9 cellular contexts compared by ENCODE assay signal in genomic region chr2:75558786-75559428, GRCh38. TPM values are rescaled to one million over a fixed set of nuclear protein-coding genes. Genes with fewer than 3 reads are reported as not detected.
DNase-seq lines count a peak whose midpoint lies in the region; TF ChIP-seq lines count a peak whose summit lies in the region.
"Had no signal": no experiment of that assay in that cellular context is flagged by ENCODE, and none has a peak within 500 bp of the region (broad histone marks: within the 10 kb centered on the region; RNA-seq: fewer than 3 reads in every experiment).

No MANE protein-coding gene starts in this region.

- peak overlapping the region in 1 of 2 experiments; percentile 42 for H3K4ac ChIP-seq in mesenchymal stem cell (ENCODE audit: low read depth in 1 of 2, low read length in 2 of 2)

- no peak overlapping the region for H4K91ac ChIP-seq in mesenchymal stem cell (ENCODE audit: low read length)

- no peaks in the 10 kb centered on the region for H3K36me3 Mint-ChIP-seq in T-helper 2 cell treated with Interferon-gamma antibody and Interleukin-4, amounts not matched to agents 5 μg/mL and 100 μg/mL, for 36 hours (ENCODE audit: low read depth)

- peaks cover under 1% of the 10 kb centered on the region for H3K79me1 ChIP-seq in mesenchymal stem cell (replicated peaks; ENCODE audit: low read length, poor library complexity, severe bottlenecking)

- no peak overlapping the region for H2AFZ ChIP-seq in mesenchymal stem cell (ENCODE audit: low read depth, low read length)

- no peak overlapping the region for H2BK5ac ChIP-seq in mesenchymal stem cell (ENCODE audit: low read depth, low read length, poor library complexity, severe bottlenecking)

- H2BK15ac ChIP-seq in mesenchymal stem cell (ENCODE audit: low read depth, poor library complexity, severe bottlenecking): no peak overlapping the region

- no peaks in the 10 kb centered on the region for H3K27me3 ChIP-seq in mesenchymal stem cell (ENCODE audit: control insufficient read depth in 1 of 2, insufficient read depth in 1 of 2, low read length in 2 of 2)

- CTCF ChIA-PET in AG04449 (lab: Yijun Ruan, JAX): interaction anchor here (1.1 to 10.0 kb wide), 5 partner anchors 11 to 93 kb away, joined by 3 to 104 read pairs (median 7); no protein-coding TSS in a partner anchor

- H2BK12ac ChIP-seq in mesenchymal stem cell (ENCODE audit: low read length in 2 of 2): no peak overlapping the region

- no peak overlapping the region for H3K4me3 Mint-ChIP-seq in T-helper 2 cell treated with Interferon-gamma antibody and Interleukin-4, amounts not matched to agents 5 μg/mL and 100 μg/mL, for 36 hours

- H3K23ac ChIP-seq in mesenchymal stem cell (ENCODE audit: low read length in 2 of 2): no peak overlapping the region

- POLR2A ChIA-PET in AG04449 (lab: Yijun Ruan, JAX): interaction anchor here (4.0 kb wide), 1 partner anchor 47 kb away, joined by 53 read pairs; no protein-coding TSS in a partner anchor

- peak overlapping the region in 1 of 2 experiments; percentile 38 for H3K18ac ChIP-seq in mesenchymal stem cell (ENCODE audit: low read depth in 1 of 2, low read length in 2 of 2)

- H3K4me1 ChIP-seq in mesenchymal stem cell (ENCODE audit: control insufficient read depth, insufficient read depth, low read depth, low read length): peaks cover 38% of the 10 kb centered on the region

- H3K27me3 Mint-ChIP-seq in T-helper 2 cell treated with Interferon-gamma antibody and Interleukin-4, amounts not matched to agents 5 μg/mL and 100 μg/mL, for 36 hours (ENCODE audit: low read depth): peaks cover 60% of the 10 kb centered on the region

- H3K27ac Mint-ChIP-seq in T-helper 2 cell treated with Interferon-gamma antibody and Interleukin-4, amounts not matched to agents 5 μg/mL and 100 μg/mL, for 36 hours: no peak overlapping the region
- H3K27ac Mint-ChIP-seq: activated naive CD8-positive, alpha-beta T cell treated with anti-CD3 and anti-CD28 coated beads, Interleukin-2, amount 50 U/mL, for 24 hours had no signal

- H3K36me3 ChIP-seq in mesenchymal stem cell (ENCODE audit: control insufficient read depth in 1 of 2, insufficient read depth in 2 of 2, low read depth in 1 of 2, low read length in 2 of 2): peaks cover 5 to 9% of the 10 kb centered on the region in 2 experiments

- no peak overlapping the region for H3K14ac ChIP-seq in mesenchymal stem cell (ENCODE audit: low read length in 2 of 2)

- H4K8ac ChIP-seq in mesenchymal stem cell (ENCODE audit: low read length): no peak overlapping the region

- H3K9ac ChIP-seq in mesenchymal stem cell (ENCODE audit: low read length): no peak overlapping the region

- H3K9me3 Mint-ChIP-seq in T-helper 2 cell treated with Interferon-gamma antibody and Interleukin-4, amounts not matched to agents 5 μg/mL and 100 μg/mL, for 36 hours: no peaks in the 10 kb centered on the region
- H3K9me3 Mint-ChIP-seq: activated naive CD8-positive, alpha-beta T cell treated with anti-CD3 and anti-CD28 coated beads, Interleukin-2, amount 50 U/mL, for 24 hours had no signal

- TF ChIP-seq CTCF in AG04449 (IDR thresholded peaks at IDR 0.05; ENCODE audit: insufficient read depth, low read length, missing control alignments): no peak
- TF ChIP-seq CTCF in HFF-Myc (IDR thresholded peaks at IDR 0.05; ENCODE audit: low read depth, low read length, missing control alignments): no peak
- no peak for TF ChIP-seq CTCF in cardiac fibroblast (IDR thresholded peaks at IDR 0.05; ENCODE audit: low read depth, low read length)
- no peak for TF ChIP-seq CTCF in GM20000 (IDR thresholded peaks at IDR 0.05; ENCODE audit: extremely low read depth, missing control alignments)

- peak overlapping the region; percentile 75 for H3K4me2 ChIP-seq in mesenchymal stem cell (ENCODE audit: low read length, poor library complexity, severe bottlenecking)

- peak overlapping the region; percentile 57 for H3K27ac ChIP-seq in mesenchymal stem cell (ENCODE audit: low read length, poor library complexity, severe bottlenecking)

- H2AK5ac ChIP-seq in mesenchymal stem cell (ENCODE audit: low read length, severe bottlenecking): peak overlapping the region; percentile 80

- H3K9me3 ChIP-seq in mesenchymal stem cell (ENCODE audit: control insufficient read depth, low read length): no peaks in the 10 kb centered on the region

- peak overlapping the region; percentile 83 for H3K4me3 ChIP-seq in AG04449 (ENCODE audit: low read depth, low read length)
- H3K4me3 ChIP-seq in HFF-Myc (replicated peaks; ENCODE audit: low read depth, low read length): peak overlapping the region; percentile 84
- peak overlapping the region in 1 of 2 donors; percentile 73 for H3K4me3 ChIP-seq in cardiac fibroblast (replicated peaks in 1 of 2; ENCODE audit: low read depth in 2 of 2, low read length in 2 of 2)
- H3K4me3 ChIP-seq in mesenchymal stem cell (ENCODE audit: insufficient read depth in 1 of 2, low read depth in 1 of 2, low read length in 2 of 2): peak overlapping the region in 1 of 2 experiments; percentile 44

- no peak for DNase-seq in AG04449 (ENCODE audit: low read depth, low spot score)
- no peak for DNase-seq in HFF-Myc (ENCODE audit: extremely low read depth, low read depth)
- DNase-seq in cardiac fibroblast (ENCODE audit: low read depth in 2 of 2): peak; percentile 52 to 72
- DNase-seq in mesenchymal stem cell: peak; percentile 9
- DNase-seq in T-helper 2 cell treated with Interferon-gamma antibody and Interleukin-4, amounts not matched to agents 5 μg/mL and 100 μg/mL, for 36 hours (ENCODE audit: low spot score): no peak
- DNase-seq in GM20000 (ENCODE audit: low spot score): no peak
- DNase-seq in NCI-H187 (lab: John Stamatoyannopoulos, UW): no peak
- no peak for DNase-seq in cerebellar cortex (ENCODE audit: low spot score)
- DNase-seq: activated naive CD8-positive, alpha-beta T cell treated with anti-CD3 and anti-CD28 coated beads, Interleukin-2, amount 50 U/mL, for 24 hours had no signal

- WGBS in mesenchymal stem cell: 70% methylated on average over 3 of the region's 4 CpGs

- H3K4me1 Mint-ChIP-seq in T-helper 2 cell treated with Interferon-gamma antibody and Interleukin-4, amounts not matched to agents 5 μg/mL and 100 μg/mL, for 36 hours (ENCODE audit: low read depth): peaks cover 17% of the 10 kb centered on the region

- no peak overlapping the region for H2BK120ac ChIP-seq in mesenchymal stem cell (ENCODE audit: low read depth, low read length)

RNA-seq across cellular contexts. Expression of gene EVA1A, which starts 1.8 kb away (rescaled TPM):
- polyA plus RNA-seq in mesenchymal stem cell (2013, experiment 1 of 2): 27.8 TPM
- 27.9 TPM for polyA plus RNA-seq in mesenchymal stem cell (2013, experiment 2 of 2)

Comparison
In these comparisons a context has a peak if more than half of its experiments do, and no peak if none do; other contexts are left out.
1. DNase-seq: peak in cardiac fibroblast (2 of 2) and mesenchymal stem cell (single experiment); none in AG04449 (single experiment), HFF-Myc (single experiment), T-helper 2 cell treated with Interferon-gamma antibody and Interleukin-4, amounts not matched to agents 5 μg/mL and 100 μg/mL, for 36 hours (single experiment), GM20000 (single experiment), NCI-H187 (0 of 2) and cerebellar cortex (single experiment).